ENCODE assay signal across 8 cellular contexts in genomic region chr11:68373810-68374501, GRCh38.
DNase-seq lines count a peak whose midpoint lies in the region; ATAC-seq and TF ChIP-seq lines count a peak whose summit lies in the region.
"Had no signal": no experiment of that assay in that cellular context is flagged by ENCODE, and none has a peak within 500 bp of the region (broad histone marks: within the 10 kb centered on the region; RNA-seq: fewer than 3 reads in every experiment).

No MANE protein-coding gene starts in this region.

- H3K27me3 ChIP-seq in colonic mucosa (no peaks in the 10 kb centered on the region), lower lobe of right lung (ENCODE audit: low read depth) (no peaks in the 10 kb centered on the region), thoracic aorta (replicated peaks; ENCODE audit: insufficient read depth) (no peaks in the 10 kb centered on the region)

- H3K36me3 ChIP-seq in colonic mucosa (no peaks in the 10 kb centered on the region), lower lobe of right lung (no peaks in the 10 kb centered on the region), thoracic aorta (no peaks in the 10 kb centered on the region)

- H3K4me1 ChIP-seq in colonic mucosa (peaks cover 16% of the 10 kb centered on the region), lower lobe of right lung (peaks cover 79% of the 10 kb centered on the region), thoracic aorta (ENCODE audit: control insufficient read depth in 1 of 2, low read depth in 2 of 2) (peaks cover 58 to 79% of the 10 kb centered on the region in 2 donors)

- H3K27ac ChIP-seq in colonic mucosa (peak overlapping the region; percentile 69), lower lobe of right lung (peak overlapping the region; percentile 81), thoracic aorta (peak overlapping the region; percentile 96 to 97)

- peak overlapping the region; percentile 31 to 61 for H3K9ac ChIP-seq in colonic mucosa (ENCODE audit: low read depth in 2 of 2, low read length in 2 of 2)

- H3K9me3 ChIP-seq in colonic mucosa (no peaks in the 10 kb centered on the region), lower lobe of right lung (no peaks in the 10 kb centered on the region), thoracic aorta (no peaks in the 10 kb centered on the region)

- intact Hi-C loops in colonic mucosa (cut with DNase I) (no loop called here), lower lobe of right lung (cut with DNase I) (no loop called here)

- TF ChIP-seq CTCF in colonic mucosa (IDR thresholded peaks at IDR 0.05) = no peak
- no peak for TF ChIP-seq CTCF in lower lobe of right lung (IDR thresholded peaks at IDR 0.05)
- TF ChIP-seq CTCF in thoracic aorta (IDR thresholded peaks at IDR 0.05) = no peak

- H3K4me3 ChIP-seq in colonic mucosa (no peak overlapping the region), lower lobe of right lung (peak overlapping the region; percentile 8), thoracic aorta (peak overlapping the region; percentile 55)

- ATAC-seq in lower lobe of right lung (peak; percentile 3 to 13), thoracic aorta (ENCODE audit: insufficient number of reproducible peaks, low FRiP score, low read depth) (no peak), GM21423 (IDR thresholded peaks at IDR 0.05; ENCODE audit: unreplicated experiment) (no peak), HG03439 (IDR thresholded peaks at IDR 0.05; ENCODE audit: unreplicated experiment) (no peak)

- DNase-seq in NCI-H510A (lab: John Stamatoyannopoulos, UW) (peak; percentile 54), colonic mucosa (peak; percentile 65), lower lobe of right lung (no peak), thoracic aorta (ENCODE audit: low spot score) (no peak), SIG-M5 treated with dmso at 0.1 percent for 504 hours (lab: John Stamatoyannopoulos, UW; ENCODE audit: unreplicated experiment) (no peak)
- DNase-seq: NK-92 treated with Interleukin-12 subunit alpha and Interleukin-12 subunit beta, amount 100 ng/mL, for 24 hours had no signal

Comparison
In these comparisons a context has a peak if more than half of its experiments do, and no peak if none do; other contexts are left out.
1. DNase-seq: peak in NCI-H510A (single experiment) and colonic mucosa (single experiment); none in lower lobe of right lung (single experiment), thoracic aorta (single experiment) and SIG-M5 treated with dmso at 0.1 percent for 504 hours (single experiment).
2. ATAC-seq: peak in lower lobe of right lung (2 of 2); none in thoracic aorta (single experiment), GM21423 (single experiment) and HG03439 (single experiment).
3. Peak in every context shown above with its lines, with median percentiles within 50 percentile points of each other: H3K27ac ChIP-seq.